Comparison of ENCODE assay signal across 9 cellular contexts in genomic region chr11:61696602-61697001, GRCh38. TPM values are rescaled to one million over a fixed set of nuclear protein-coding genes. Genes with fewer than 3 reads are reported as not detected.
A peak's percentile ranks its signal among the peaks of the same experiment; 100 is the strongest.
DNase-seq lines count a peak whose midpoint lies in the region; ATAC-seq and TF ChIP-seq lines count a peak whose summit lies in the region.
"Had no signal": no experiment of that assay in that cellular context is flagged by ENCODE, and none has a peak within 500 bp of the region (broad histone marks: within the 10 kb centered on the region; RNA-seq: fewer than 3 reads in every experiment).

No MANE protein-coding gene starts in this region.

- no peak for ATAC-seq in GM18867 (IDR thresholded peaks at IDR 0.05; ENCODE audit: unreplicated experiment)

- no peak for TF ChIP-seq EP300 in transverse colon (IDR thresholded peaks at IDR 0.05; ENCODE audit: low read depth)

- no peak for TF ChIP-seq POLR2A in breast epithelium (IDR thresholded peaks at IDR 0.05)
- no peak for TF ChIP-seq POLR2A in transverse colon (IDR thresholded peaks at IDR 0.05)

- H3K36me3 Mint-ChIP-seq in activated naive CD4-positive, alpha-beta T cell treated with anti-CD3 and anti-CD28 coated beads for 36 hours (ENCODE audit: low read depth), result no peaks in the 10 kb centered on the region
- no peaks in the 10 kb centered on the region for H3K36me3 Mint-ChIP-seq in mesothelial cell of epicardium
- H3K36me3 Mint-ChIP-seq: IgD-negative memory B cell had no signal

- H3K4me1 Mint-ChIP-seq in activated naive CD4-positive, alpha-beta T cell treated with anti-CD3 and anti-CD28 coated beads for 36 hours (ENCODE audit: low read depth), result peaks cover 28% of the 10 kb centered on the region
- H3K4me1 Mint-ChIP-seq in mesothelial cell of epicardium, result peaks cover 39% of the 10 kb centered on the region

- H3K4me1 ChIP-seq in breast epithelium (peaks cover 18 to 82% of the 10 kb centered on the region in 2 donors), transverse colon (peaks cover 56 to 93% (median 85%) of the 10 kb centered on the region in 4 donors)

- in situ Hi-C loops in transverse colon (cut with MboI; ENCODE audit: low pct_ligation_motif_present in 1 of 4, low pct_unique_long_range_greater_than_20kb in 1 of 4, low sequenced_read_pairs in 3 of 4), result no loop called here

- peak overlapping the region; percentile 36 for H3K27ac Mint-ChIP-seq in activated naive CD4-positive, alpha-beta T cell treated with anti-CD3 and anti-CD28 coated beads for 36 hours
- peak overlapping the region; percentile 85 for H3K27ac Mint-ChIP-seq in mesothelial cell of epicardium
- H3K27ac Mint-ChIP-seq: IgD-negative memory B cell had no signal

- H3K27ac ChIP-seq in breast epithelium, result peak overlapping the region; percentile 99 to 100
- H3K27ac ChIP-seq in transverse colon, result peak overlapping the region; percentile 80 to 97 (median 85)

- DNase-seq in activated naive CD4-positive, alpha-beta T cell treated with anti-CD3 and anti-CD28 coated beads for 36 hours, result no peak
- no peak for DNase-seq in activated naive CD4-positive, alpha-beta T cell (lab: John Stamatoyannopoulos, UW)
- DNase-seq in breast epithelium (ENCODE audit: low spot score in 2 of 2) (peak in 1 of 2 donors; percentile 70), mesothelial cell of epicardium (ENCODE audit: low spot score in 2 of 2, unreplicated experiment in 2 of 2) (no peak), transverse colon (no peak), DMS53 (lab: John Stamatoyannopoulos, UW) (no peak)
- no peak for DNase-seq in stimulated activated CD4-positive, alpha-beta T cell treated with anti-CD3 and anti-CD28 coated beads, Interleukin-4, amount 100 ng/mL, for 1 hour

- H3K36me3 ChIP-seq in breast epithelium (no peaks in the 10 kb centered on the region), transverse colon (no peaks in the 10 kb centered on the region)

- CTCF ChIA-PET in activated naive CD4-positive, alpha-beta T cell treated with anti-CD3 and anti-CD28 coated beads for 36 hours (lab: Charles Lee), result interaction anchor here (3.0 kb wide), 1 partner anchor 37 kb away, joined by 11 read pairs; no protein-coding TSS in a partner anchor

- H3K4me3 ChIP-seq in breast epithelium (peak overlapping the region in 2 of 3 donors; percentile 40 to 62), transverse colon (peak overlapping the region in 1 of 4 donors; percentile 21)

- TF ChIP-seq CTCF in breast epithelium (IDR thresholded peaks at IDR 0.05) (peak in 1 of 3 donors; percentile 19), mesothelial cell of epicardium (IDR thresholded peaks at IDR 0.05; ENCODE audit: unreplicated experiment) (no peak), transverse colon (IDR thresholded peaks at IDR 0.05) (no peak)

- H3K27me3 ChIP-seq in breast epithelium, result no peaks in the 10 kb centered on the region
- H3K27me3 ChIP-seq in transverse colon, result no peaks in the 10 kb centered on the region

- H3K9me3 ChIP-seq in breast epithelium (no peaks in the 10 kb centered on the region), transverse colon (no peaks in the 10 kb centered on the region)

- intact Hi-C loops in activated naive CD4-positive, alpha-beta T cell treated with anti-CD3 and anti-CD28 coated beads for 36 hours (cut with micrococcal nuclease), result loop anchor here (1.0 to 5.0 kb wide), 3 partner anchors 16 to 276 kb away; partner anchors contain the start of gene DAGLA
- intact Hi-C loops in breast epithelium (cut with DNase I; ENCODE audit: low total_unique reads), result no loop called here
- intact Hi-C loops in transverse colon (cut with DNase I; ENCODE audit: low total_unique reads), result no loop called here

- H3K27me3 Mint-ChIP-seq in activated naive CD4-positive, alpha-beta T cell treated with anti-CD3 and anti-CD28 coated beads for 36 hours (ENCODE audit: low read depth), result no peaks in the 10 kb centered on the region
- no peaks in the 10 kb centered on the region for H3K27me3 Mint-ChIP-seq in mesothelial cell of epicardium (ENCODE audit: low read depth)

- 58 to 73% methylated on average over 2 to 8 of the region's 8 CpGs for WGBS in transverse colon (ENCODE audit: low coverage in 1 of 2), 2 donors

- H3K4me3 Mint-ChIP-seq in activated naive CD4-positive, alpha-beta T cell treated with anti-CD3 and anti-CD28 coated beads for 36 hours, result no peak overlapping the region
- H3K4me3 Mint-ChIP-seq in mesothelial cell of epicardium, result no peak overlapping the region

- H3K9me3 Mint-ChIP-seq in activated naive CD4-positive, alpha-beta T cell treated with anti-CD3 and anti-CD28 coated beads for 36 hours, result no peaks in the 10 kb centered on the region
- H3K9me3 Mint-ChIP-seq in mesothelial cell of epicardium, result no peaks in the 10 kb centered on the region
- H3K9me3 Mint-ChIP-seq: IgD-negative memory B cell had no signal

RNA-seq across cellular contexts. Expression of gene DAGLA, which starts 16.4 kb away (rescaled TPM):
- under 1 TPM; 0.02 to 0.07 TPM for total RNA-seq in activated naive CD4-positive, alpha-beta T cell treated with anti-CD3 and anti-CD28 coated beads for 36 hours
- total RNA-seq in breast epithelium, result 1 to 10 TPM; 2.4 to 4.5 (median 3.3) TPM
- 7.1 to 8.1 TPM (median 8.1 TPM) in 3 replicates for total RNA-seq in mesothelial cell of epicardium
- 10 to 100 TPM; 11.9 to 31.4 (median 17.0) TPM for total RNA-seq in transverse colon

RNA-seq across cellular contexts. Expression of gene MYRF, which starts 55.8 kb away (rescaled TPM):
- under 1 TPM; 0.27 to 0.48 TPM for total RNA-seq in activated naive CD4-positive, alpha-beta T cell treated with anti-CD3 and anti-CD28 coated beads for 36 hours
- total RNA-seq in breast epithelium, result 1 to 10 TPM in 1 of 3 donors, under 1 TPM in 2; 0.32 to 6.9 (median 0.66) TPM
- 401 to 436 TPM (median 428 TPM) in 3 replicates for total RNA-seq in mesothelial cell of epicardium
- total RNA-seq in transverse colon, result 10 to 100 TPM in 3 of 4 donors, 1 to 10 TPM in 1; 2.0 to 14.2 (median 10.7) TPM

Comparison
In these comparisons a context has a peak if more than half of its experiments do, and no peak if none do; other contexts are left out.
1. RNA of gene MYRF, which starts 55.8 kb away (total RNA-seq): 401 to 436 TPM in mesothelial cell of epicardium; 2.0 to 14.2 TPM in transverse colon, 0.32 to 6.9 TPM in breast epithelium and 0.27 to 0.48 TPM in activated naive CD4-positive, alpha-beta T cell treated with anti-CD3 and anti-CD28 coated beads for 36 hours; every median in the first group is over 10 times any median in the second.